ENCODE assay signal across 13 cellular contexts in the genomic region with DNA sequence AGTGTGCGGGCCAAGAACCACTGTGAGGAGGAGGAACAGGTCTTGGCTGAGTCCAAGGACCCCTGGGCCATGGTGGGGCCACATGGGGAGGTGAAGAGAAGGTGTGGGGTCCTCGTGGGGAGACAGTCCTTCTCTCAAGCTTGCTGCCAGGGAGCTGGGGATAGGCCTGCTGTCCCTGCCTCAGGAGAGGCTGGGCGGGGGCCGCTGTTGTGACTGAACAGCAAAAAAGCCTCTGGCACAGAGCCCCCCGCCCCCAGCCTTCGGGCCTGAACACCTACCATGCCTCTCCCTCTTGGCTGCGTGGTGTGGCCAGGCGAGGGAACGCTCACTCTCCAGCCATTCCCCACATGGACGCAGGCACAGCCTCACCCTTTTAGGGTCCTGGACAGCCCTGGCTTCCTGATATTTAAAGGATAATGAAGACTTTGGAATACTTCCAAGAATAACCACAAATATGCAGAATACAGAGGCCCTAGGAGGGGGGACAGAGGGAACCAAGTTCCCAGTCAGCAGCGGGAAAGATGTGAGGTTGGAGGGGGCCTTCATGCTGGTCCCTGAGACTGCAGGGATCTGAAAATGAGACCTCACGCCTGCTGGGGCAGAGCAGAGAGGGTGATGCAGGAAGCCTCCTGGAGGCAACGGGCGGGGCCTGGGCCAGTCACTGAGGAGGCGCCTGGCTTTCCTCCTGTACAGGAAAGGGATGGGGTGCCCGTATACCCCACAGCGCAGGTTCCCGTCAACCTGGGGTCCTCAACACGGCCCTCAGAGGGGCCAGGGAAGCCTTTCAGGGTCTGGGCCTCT.
DNase-seq lines count a peak whose midpoint lies in the region; ATAC-seq, FAIRE-seq and TF ChIP-seq lines count a peak whose summit lies in the region.
"Had no signal": no experiment of that assay in that cellular context is flagged by ENCODE, and none has a peak within 500 bp of the region (broad histone marks: within the 10 kb centered on the region; RNA-seq: fewer than 3 reads in every experiment).

No MANE protein-coding gene starts in this region.

- no peak overlapping the region for H3K14ac ChIP-seq in H1 (ENCODE audit: insufficient read length)

- TF ChIP-seq EP300 in H1 (IDR thresholded peaks at IDR 0.05; ENCODE audit: borderline replicate concordance in 1 of 2, low read depth in 2 of 2, low read length in 2 of 2), result no peak

- intact Hi-C loops in tibial artery (cut with DNase I; ENCODE audit: low total_unique reads), result loop anchor here (10.0 kb wide), 2 partner anchors 134 to 204 kb away; a partner anchor contains a TSS

- no peak overlapping the region for H2AK5ac ChIP-seq in H1 (ENCODE audit: low read depth, low read length)

- peaks cover 0 to 4% (median 2%) of the 10 kb centered on the region in 4 experiments; a peak in 3 of 7 replicates for H3K4me1 ChIP-seq in H1 (replicated peaks in 1 of 4; ENCODE audit: control insufficient read depth in 3 of 4, insufficient read depth in 4 of 4, low read length in 3 of 4)
- peaks cover 9% of the 10 kb centered on the region for H3K4me1 ChIP-seq in osteoblast (ENCODE audit: insufficient read depth, low read length)
- H3K4me1 ChIP-seq in tibial artery, result peaks cover 0 to 22% (median 9%) of the 10 kb centered on the region in 4 donors
- H3K4me1 ChIP-seq: ascending aorta had no signal

- no peak overlapping the region for H2BK20ac ChIP-seq in H1 (ENCODE audit: low read length)

- DNase-seq in Daoy (ENCODE audit: low read depth) (peak; percentile 55), MG63 (peak; percentile 42), H1 (ENCODE audit: low read depth in 1 of 2, low spot score in 2 of 2) (no peak), osteoblast (ENCODE audit: insufficient read length, low spot score, missing footprints) (peak; percentile 92), tibial artery (no peak)
- DNase-seq: activated CD8-positive, alpha-beta memory T cell treated with anti-CD3 and anti-CD28 coated beads, Interleukin-2, amount 50 U/mL, for 4 hours; NCI-H1694 treated with DMSO at 0.1 percent for 48 hours had no signal

- no peak for TF ChIP-seq POLR2A in H1 (IDR thresholded peaks at IDR 0.05; ENCODE audit: control extremely low read depth in 1 of 2, low read depth in 2 of 2, low read length in 2 of 2)

- no peaks in the 10 kb centered on the region for H3K9me3 ChIP-seq in MG63
- H3K9me3 ChIP-seq in H1 (ENCODE audit: insufficient read depth in 2 of 2, low read depth in 1 of 2, low read length in 1 of 2), result no peaks in the 10 kb centered on the region
- H3K9me3 ChIP-seq in osteoblast (ENCODE audit: low read depth, low read length), result no peaks in the 10 kb centered on the region
- no peaks in the 10 kb centered on the region for H3K9me3 ChIP-seq in tibial artery
- H3K9me3 ChIP-seq: ascending aorta, esophagus muscularis mucosa, upper lobe of left lung had no signal

- ATAC-seq in GM21723 (IDR thresholded peaks at IDR 0.05; ENCODE audit: unreplicated experiment) (no peak), HG03280 (IDR thresholded peaks at IDR 0.05; ENCODE audit: unreplicated experiment) (no peak), HG02798 (IDR thresholded peaks at IDR 0.05; ENCODE audit: poor library complexity, unreplicated experiment) (no peak)

- FAIRE-seq in H1 (lab: Jason Lieb, UNC), result no peak

- H3K9ac ChIP-seq in H1 (replicated peaks in 1 of 4; ENCODE audit: extremely low read depth in 1 of 4, low read depth in 3 of 4, low read length in 3 of 4), result no peak overlapping the region

- no peak for TF ChIP-seq RAD21 in H1 (IDR thresholded peaks at IDR 0.05 in 1 of 2, conservative IDR thresholded peaks at IDR 0.05 in 1 of 2; ENCODE audit: low read depth in 2 of 2, low read length in 2 of 2)

- CTCF ChIA-PET in H1 (lab: Charles Lee; ENCODE audit: partially characterized antibody), result interaction anchor here (0.7 to 3.2 kb wide), 3 partner anchors 10 to 330 kb away, joined by 3 to 17 read pairs (median 4); no protein-coding TSS in a partner anchor

- H3K4me2 ChIP-seq in H1 (ENCODE audit: insufficient read depth in 1 of 2, low read depth in 2 of 2, low read length in 2 of 2) (no peak overlapping the region), osteoblast (ENCODE audit: insufficient read depth, low read length) (no peak overlapping the region)

- H2BK120ac ChIP-seq in H1 (replicated peaks; ENCODE audit: low read depth, low read length), result no peak overlapping the region

- H3K27me3 ChIP-seq in MG63 (no peaks in the 10 kb centered on the region), H1 (replicated peaks in 1 of 4; ENCODE audit: control insufficient read depth in 3 of 4, extremely low read depth in 1 of 4, insufficient read depth in 3 of 4, low read length in 3 of 4) (no peaks in the 10 kb centered on the region), osteoblast (ENCODE audit: insufficient read depth, low read length) (no peaks in the 10 kb centered on the region), tibial artery (no peaks in the 10 kb centered on the region)
- H3K27me3 ChIP-seq: ascending aorta, esophagus muscularis mucosa, upper lobe of left lung had no signal

- peak overlapping the region; percentile 44; the same call in 1 of the 2 replicates for H4K8ac ChIP-seq in H1 (ENCODE audit: extremely low read depth, insufficient read depth, low read length)

- H2BK15ac ChIP-seq in H1 (ENCODE audit: low read length), result no peak overlapping the region

- no peak overlapping the region for H3K56ac ChIP-seq in H1 (replicated peaks; ENCODE audit: insufficient read length, low read depth, low read length)

- H3K79me2 ChIP-seq in H1 (ENCODE audit: control insufficient read depth in 1 of 2, insufficient read depth in 2 of 2, low read length in 2 of 2) (no peaks in the 10 kb centered on the region), osteoblast (ENCODE audit: insufficient read depth, low read length) (no peaks in the 10 kb centered on the region)

- no peaks in the 10 kb centered on the region for H3K79me1 ChIP-seq in H1 (ENCODE audit: low read depth, low read length)

- H4K20me1 ChIP-seq in H1 (replicated peaks in 1 of 2; ENCODE audit: control insufficient read depth in 1 of 2, insufficient read depth in 2 of 2, low read length in 2 of 2), result no peaks in the 10 kb centered on the region
- H4K20me1 ChIP-seq in osteoblast (ENCODE audit: insufficient read depth, low read length), result no peaks in the 10 kb centered on the region

- no peak overlapping the region for H3K27ac ChIP-seq in H1 (ENCODE audit: low read depth, low read length)
- no peak overlapping the region for H3K27ac ChIP-seq in osteoblast (ENCODE audit: low read depth, low read length)
- H3K27ac ChIP-seq in tibial artery, result no peak overlapping the region
- H3K27ac ChIP-seq: ascending aorta, esophagus muscularis mucosa, upper lobe of left lung had no signal

- TF ChIP-seq CTCF in H1 (IDR thresholded peaks at IDR 0.05; ENCODE audit: control extremely low read depth in 1 of 3, insufficient read depth in 1 of 3, low read depth in 1 of 3, low read length in 3 of 3) (no peak), osteoblast (IDR thresholded peaks at IDR 0.05; ENCODE audit: extremely low read depth, low read depth, low read length) (no peak), tibial artery (IDR thresholded peaks at IDR 0.05) (no peak)

- H2BK5ac ChIP-seq in H1 (ENCODE audit: low read depth, low read length), result no peak overlapping the region

- no peak overlapping the region for H3K4me3 ChIP-seq in MG63
- no peak overlapping the region for H3K4me3 ChIP-seq in H1 (ENCODE audit: extremely low read depth in 1 of 4, insufficient read depth in 2 of 4, low read depth in 3 of 4, low read length in 4 of 4)
- no peak overlapping the region for H3K4me3 ChIP-seq in osteoblast (ENCODE audit: insufficient read depth, low read length)
- H3K4me3 ChIP-seq in tibial artery, result no peak overlapping the region
- H3K4me3 ChIP-seq: ascending aorta, esophagus muscularis mucosa, upper lobe of left lung had no signal

- H3K23ac ChIP-seq in H1 (ENCODE audit: insufficient read length), result no peak overlapping the region

- H3K36me3 ChIP-seq in MG63 (peaks cover 56% of the 10 kb centered on the region), H1 (ENCODE audit: control insufficient read depth in 2 of 4, insufficient read depth in 4 of 4, low read length in 3 of 4) (no peaks in the 10 kb centered on the region), osteoblast (ENCODE audit: insufficient read depth, low read length) (no peaks in the 10 kb centered on the region), tibial artery (peaks cover 32 to 72% (median 58%) of the 10 kb centered on the region in 3 donors)

- no peak overlapping the region for H4K91ac ChIP-seq in H1 (replicated peaks; ENCODE audit: insufficient read length, low read length)

- H3K4ac ChIP-seq in H1 (replicated peaks; ENCODE audit: insufficient read length, low read depth, low read length), result no peak overlapping the region

- no peak overlapping the region for H3K18ac ChIP-seq in H1 (ENCODE audit: extremely low read depth, low read length)

- POLR2A ChIA-PET in H1 (lab: Charles Lee; ENCODE audit: partially characterized antibody), result interaction anchor here (1.2 kb wide), 1 partner anchor 100 kb away, joined by 3 read pairs; a partner anchor contains a TSS

- no peak overlapping the region for H4K5ac ChIP-seq in H1 (ENCODE audit: insufficient read length, low read depth, low read length)

- H2AFZ ChIP-seq in H1 (ENCODE audit: low read length) (no peak overlapping the region), osteoblast (ENCODE audit: low read length) (peak overlapping the region; percentile 68)

- H3K23me2 ChIP-seq in H1 (ENCODE audit: low read depth, low read length), result no peaks in the 10 kb centered on the region

- H2BK12ac ChIP-seq in H1 (ENCODE audit: low read depth, low read length), result no peak overlapping the region

- WGBS in H1 (ENCODE audit: extremely low coverage in 1 of 2, insufficient coverage in 1 of 2, insufficient read length in 1 of 2, insufficient replicate concordance in 2 of 2, low coverage in 1 of 2, low lambda C conversion rate in 2 of 2, missing lambda C conversion rate in 1 of 2), 2 experiments, result 87% methylated on average over 19 of the region's 19 CpGs; no CpG with 5 or more reads in 1 of the 2 experiments

TF ChIP-seq in H1, 55 proteins besides CTCF, POLR2A, EP300 and RAD21:
- TF ChIP-seq RFX5 (IDR thresholded peaks at IDR 0.05; ENCODE audit: borderline replicate concordance, low read depth, low read length) (no peak), CEBPB (IDR thresholded peaks at IDR 0.05; ENCODE audit: low read depth, low read length) (no peak)
TF ChIP-seq in H1: peak in this region for 0.

Comparison
In these comparisons a context has a peak if more than half of its experiments do, and no peak if none do; other contexts are left out.
1. DNase-seq: peak in Daoy (single experiment), MG63 (single experiment) and osteoblast (single experiment); none in H1 (0 of 2) and tibial artery (0 of 2).